In genomic region chr17:56506349-56506748, GRCh38 we compare ENCODE assay signal across 1 cellular context.
TF ChIP-seq lines count a peak whose summit lies in the region.

No MANE protein-coding gene starts in this region.

TF ChIP-seq in GM23338, 12 proteins besides CTCF, POLR2A, EP300 and RAD21 (continued from another document):
- TF ChIP-seq ZNF462 (CRISPR knock-in tag; IDR thresholded peaks at IDR 0.05) (no peak), JUNB (IDR thresholded peaks at IDR 0.05; ENCODE audit: unreplicated experiment) (no peak), REST (IDR thresholded peaks at IDR 0.05; ENCODE audit: unreplicated experiment) (no peak)
